9 cellular contexts compared by ENCODE assay signal in genomic region chr4:4260185-4260751, GRCh38. TPM values are rescaled to one million over a fixed set of nuclear protein-coding genes. Genes with fewer than 3 reads are reported as not detected.
A peak's percentile ranks its signal among the peaks of the same experiment; 100 is the strongest.
DNase-seq lines count a peak whose midpoint lies in the region; ATAC-seq, FAIRE-seq and TF ChIP-seq lines count a peak whose summit lies in the region.
"Had no signal": no experiment of that assay in that cellular context is flagged by ENCODE, and none has a peak within 500 bp of the region (broad histone marks: within the 10 kb centered on the region; RNA-seq: fewer than 3 reads in every experiment).

No MANE protein-coding gene starts in this region.

- RAD21 ChIA-PET in GM12878 (lab: Charles Lee; ENCODE audit: unreplicated experiment) = interaction anchor here (1.0 to 1.2 kb wide), 3 partner anchors 9 to 75 kb away, joined by 3 to 4 read pairs (median 3); partner anchors contain the start of gene TMEM128

- no peak for FAIRE-seq in GM12878 (lab: Jason Lieb, UNC)

- H3K4me1 Mint-ChIP-seq in Caco-2 (ENCODE audit: low read depth, unreplicated experiment) = peaks cover 6% of the 10 kb centered on the region

- BruUV-seq in Caco-2 (replicated peaks; lab: Mats Ljungman, UMichigan) = no TSS peak
- BruUV-seq in GM12878 (replicated peaks; lab: Mats Ljungman, UMichigan) = no TSS peak

- peaks cover 15% of the 10 kb centered on the region for H3K4me1 ChIP-seq in Caco-2
- H3K4me1 ChIP-seq in GM12878 (ENCODE audit: control insufficient read depth, insufficient read depth, low read length) = no peaks in the 10 kb centered on the region
- H3K4me1 ChIP-seq in lung (ENCODE audit: control insufficient read depth in 2 of 2, insufficient read depth in 2 of 2, low read length in 2 of 2) = no peaks in the 10 kb centered on the region

- TF ChIP-seq EP300 in GM12878 (IDR thresholded peaks at IDR 0.05; ENCODE audit: borderline replicate concordance in 1 of 2, control insufficient read depth in 1 of 2, low read depth in 2 of 2, low read length in 2 of 2) = no peak

- H3K36me3 Mint-ChIP-seq in Caco-2 (ENCODE audit: insufficient read depth, unreplicated experiment) = no peaks in the 10 kb centered on the region

- no peaks in the 10 kb centered on the region for H4K20me1 ChIP-seq in GM12878 (ENCODE audit: control insufficient read depth, insufficient read depth)

- no peak overlapping the region for H3K4me3 ChIP-seq in Caco-2 (ENCODE audit: low read depth, low read length)
- H3K4me3 ChIP-seq in GM12878 = no peak overlapping the region
- no peak overlapping the region for H3K4me3 ChIP-seq in lung
- H3K4me3 ChIP-seq in WERI-Rb-1 (ENCODE audit: low read depth, low read length) = no peak overlapping the region

- no peaks in the 10 kb centered on the region for H3K27me3 ChIP-seq in Caco-2 (replicated peaks; ENCODE audit: control insufficient read depth, insufficient read depth, low read length)
- no peaks in the 10 kb centered on the region for H3K27me3 ChIP-seq in GM12878 (replicated peaks in 1 of 2; ENCODE audit: control insufficient read depth in 2 of 2, insufficient read depth in 2 of 2, low read length in 1 of 2)
- no peaks in the 10 kb centered on the region for H3K27me3 ChIP-seq in lung (ENCODE audit: control insufficient read depth, insufficient read depth)
- H3K27me3 ChIP-seq in WERI-Rb-1 (ENCODE audit: insufficient read depth, low read depth, severe bottlenecking) = no peaks in the 10 kb centered on the region

- SMC1A ChIA-PET in GM12878 (lab: Charles Lee; ENCODE audit: uncharacterized antibody, unreplicated experiment) = interaction anchor here (0.6 to 2.0 kb wide), 4 partner anchors 9 to 213 kb away, joined by 3 to 8 read pairs (median 4); partner anchors contain the start of gene TMEM128

- H2AFZ ChIP-seq in GM12878 (ENCODE audit: control insufficient read depth, low read depth, low read length) = no peak overlapping the region

- CTCF ChIA-PET in Caco-2 (lab: Charles Lee) = interaction anchor here (1.0 to 1.4 kb wide), 3 partner anchors 10 to 171 kb away, joined by 4 to 7 read pairs (median 6); no protein-coding TSS in a partner anchor
- CTCF ChIA-PET in GM12878 (lab: Yijun Ruan, JAX) = interaction anchor here (0.7 to 2.5 kb wide), 15 partner anchors 8 to 224 kb away, joined by 3 to 14 read pairs (median 4); no protein-coding TSS in a partner anchor

- H3K36me3 ChIP-seq in Caco-2 (ENCODE audit: control insufficient read depth, insufficient read depth, low read length) (no peaks in the 10 kb centered on the region), GM12878 (ENCODE audit: control insufficient read depth in 2 of 2, insufficient read depth in 2 of 2, low read length in 1 of 2) (no peaks in the 10 kb centered on the region), lung (ENCODE audit: control insufficient read depth in 2 of 2, insufficient read depth in 2 of 2, low read length in 2 of 2) (no peaks in the 10 kb centered on the region), WERI-Rb-1 (no peaks in the 10 kb centered on the region)

- no peak overlapping the region for H3K9ac ChIP-seq in GM12878 (ENCODE audit: control insufficient read depth, insufficient read depth, low read length)

- H3K4me2 ChIP-seq in GM12878 (ENCODE audit: control insufficient read depth, insufficient read depth) = no peak overlapping the region

- no peaks in the 10 kb centered on the region for H3K9me3 ChIP-seq in Caco-2
- no peaks in the 10 kb centered on the region for H3K9me3 ChIP-seq in GM12878 (replicated peaks; ENCODE audit: control insufficient read depth, insufficient read depth, low read length)
- H3K9me3 ChIP-seq in lung (ENCODE audit: control insufficient read depth in 2 of 2, insufficient read depth in 1 of 2, low read length in 1 of 2) = no peaks in the 10 kb centered on the region
- no peaks in the 10 kb centered on the region for H3K9me3 ChIP-seq in WERI-Rb-1 (ENCODE audit: severe bottlenecking)

- H3K9me3 Mint-ChIP-seq in Caco-2 (ENCODE audit: unreplicated experiment) = no peaks in the 10 kb centered on the region
- H3K9me3 Mint-ChIP-seq: T-helper 1 cell treated with Interleukin-12 subunit alpha and Interleukin-12 subunit beta and Interleukin-4 antibody, amounts not matched to agents 30 μg/mL and 1 μg/mL, for 36 hours had no signal

- 49% methylated on average over 5 of the region's 6 CpGs for WGBS in GM12878 (ENCODE audit: insufficient coverage, insufficient replicate concordance, low lambda C conversion rate, missing lambda C conversion rate)
- WGBS in lung, 2 donors = 73% methylated on average over 6 of the region's 6 CpGs

- no peaks in the 10 kb centered on the region for H3K79me2 ChIP-seq in GM12878 (ENCODE audit: control insufficient read depth, insufficient read depth, low read length)

- H3K4me3 Mint-ChIP-seq in Caco-2 (ENCODE audit: unreplicated experiment) = no peak overlapping the region
- H3K4me3 Mint-ChIP-seq: T-helper 1 cell treated with Interleukin-12 subunit alpha and Interleukin-12 subunit beta and Interleukin-4 antibody, amounts not matched to agents 30 μg/mL and 1 μg/mL, for 36 hours had no signal

- ATAC-seq in GM12878 (peak; percentile 95), lung (ENCODE audit: insufficient read depth, low FRiP score) (no peak), HG03457 (IDR thresholded peaks at IDR 0.05; ENCODE audit: unreplicated experiment) (no peak)

- POLR2A ChIA-PET in Caco-2 (lab: Charles Lee) = no interaction called here
- POLR2A ChIA-PET in GM12878 (lab: Charles Lee) = interaction anchor here (0.6 kb wide), 1 partner anchor 78 kb away, joined by 3 read pairs; no protein-coding TSS in a partner anchor

- no peak for TF ChIP-seq POLR2A in GM12878 (IDR thresholded peaks at IDR 0.05; ENCODE audit: low read depth, low read length)

- DNase-seq in Caco-2 = peak in 1 of 2 experiments; percentile 14
- DNase-seq in GM20000 (ENCODE audit: low spot score) = peak; percentile 36
- DNase-seq in NCI-H1694 (lab: John Stamatoyannopoulos, UW) = peak; percentile 43
- DNase-seq in GM12878 (ENCODE audit: low read depth, low spot score) = no peak
- DNase-seq in lung (ENCODE audit: low spot score) = no peak
- DNase-seq in WERI-Rb-1 = no peak
- no peak for DNase-seq in activated CD4-positive, alpha-beta T cell treated with anti-CD3 and anti-CD28 coated beads, Interleukin-2, amount 50 U/mL, for 1 hour

- H3K27ac Mint-ChIP-seq in Caco-2 (ENCODE audit: unreplicated experiment) = peak overlapping the region; percentile 32
- H3K27ac Mint-ChIP-seq: T-helper 1 cell treated with Interleukin-12 subunit alpha and Interleukin-12 subunit beta and Interleukin-4 antibody, amounts not matched to agents 30 μg/mL and 1 μg/mL, for 36 hours had no signal

- TF ChIP-seq CTCF in Caco-2 (IDR thresholded peaks at IDR 0.05; ENCODE audit: insufficient read depth in 1 of 2, low read depth in 1 of 2, low read length in 1 of 2, severe bottlenecking in 1 of 2, unreplicated experiment in 1 of 2) = peak in 1 of 2 experiments; percentile 32
- TF ChIP-seq CTCF in GM20000 (IDR thresholded peaks at IDR 0.05; ENCODE audit: extremely low read depth, missing control alignments) = no peak
- TF ChIP-seq CTCF in GM12878 (IDR thresholded peaks at IDR 0.05 in 2 of 3, conservative IDR thresholded peaks at IDR 0.05 in 1 of 3; ENCODE audit: control insufficient read depth in 2 of 3, extremely low read depth in 1 of 3, insufficient read depth in 1 of 3, low read depth in 3 of 3, low read length in 3 of 3) = peak; percentile 34 to 51 (median 47); a peak in 5 of 6 replicates
- TF ChIP-seq CTCF in lung (IDR thresholded peaks at IDR 0.05; ENCODE audit: control extremely low read depth, extremely low read depth) = peak; percentile 35
- TF ChIP-seq CTCF in WERI-Rb-1 (IDR thresholded peaks at IDR 0.05; ENCODE audit: low read depth, low read length) = no peak

- TF ChIP-seq RAD21 in GM12878 (IDR thresholded peaks at IDR 0.05; ENCODE audit: insufficient read depth, low read depth, low read length) = peak; percentile 37

- no peaks in the 10 kb centered on the region for H3K27me3 Mint-ChIP-seq in Caco-2 (ENCODE audit: insufficient read depth, unreplicated experiment)

- in situ Hi-C loops in GM12878 (cut with MboI) = no loop called here

- intact Hi-C loops in Caco-2 (cut with micrococcal nuclease; ENCODE audit: unreplicated experiment) = no loop called here
- intact Hi-C loops in GM12878 (cut with micrococcal nuclease; ENCODE audit: unreplicated experiment) = loop anchor here (2.0 kb wide), 1 partner anchor 75 kb away; no protein-coding TSS in a partner anchor

- H3K27ac ChIP-seq in GM12878 (ENCODE audit: control insufficient read depth, insufficient read depth) (no peak overlapping the region), lung (ENCODE audit: low read depth in 1 of 2, low read length in 1 of 2) (no peak overlapping the region), WERI-Rb-1 (no peak overlapping the region)

RNA-seq across cellular contexts. Expression of gene TMEM128, which starts 12.2 kb away (rescaled TPM):
- total RNA-seq in Caco-2 (2022) (14.4 and 19.0 TPM in 2 replicates), GM12878 (2014; rRNA removed) (19.5 and 25.5 TPM in 2 replicates), GM12878 (2014; rRNA removed; fragmentation: Illumina TruSeq; extraction: Trizol) (16.4 and 17.0 TPM in 2 replicates), GM12878 (2021) (16.1 and 16.9 TPM in 2 replicates), lung (10 to 100 TPM; 28.2 to 31.3 TPM)
- total RNA-seq in GM12878 (2013; cell fraction: nucleolus; rRNA removed) = 13.8 and 16.6 TPM in 2 replicates
- 12.8 TPM for polyA plus RNA-seq in GM12878 (2011; ENCODE audit: low read depth)
- polyA plus RNA-seq in GM12878 (2011; rRNA removed) (44.2 and 56.7 TPM in 2 replicates), GM12878 (2014; fragmentation: Illumina TruSeq; extraction: Trizol) (15.5 and 15.6 TPM in 2 replicates), GM12878 (2014; fragmentation: Nextera tagmentation; extraction: Ambion mirVana) (10 to 100 TPM in 1 of 2 experiments, 1 to 10 TPM in 1; 9.3 to 18.2 TPM), GM12878 (2014; rRNA removed) (22.7 and 28.0 TPM in 2 replicates), GM12878 (2016; fragmentation: Nextera tagmentation; extraction: Ambion mirVana) (10 to 100 TPM; 29.0 to 31.8 TPM), lung (10 to 100 TPM; 27.5 to 30.1 TPM)
- 24.4 and 26.6 TPM in 2 replicates for polyA plus RNA-seq in GM12878 (2011; cell fraction: cytosol; rRNA removed)
- 13.9 and 14.3 TPM in 2 replicates for polyA plus RNA-seq in GM12878 (2011; cell fraction: nucleus; rRNA removed)
- polyA plus RNA-seq in GM12878 (2012) = 18.9 and 20.8 TPM in 2 replicates
- 18.6 and 19.0 TPM in 2 replicates for polyA minus RNA-seq in GM12878 (2011; rRNA and poly(A)+ RNA removed)
- 4.0 TPM in 2 replicates for polyA minus RNA-seq in GM12878 (2011; cell fraction: cytosol; rRNA and poly(A)+ RNA removed)
- 3.3 and 4.5 TPM in 2 replicates for polyA minus RNA-seq in GM12878 (2011; cell fraction: nucleus; rRNA and poly(A)+ RNA removed)

RNA-seq across cellular contexts. Expression of gene LYAR, which starts 29.7 kb away (rescaled TPM):
- total RNA-seq in Caco-2 (2022) (27.3 and 29.8 TPM in 2 replicates), GM12878 (2014; rRNA removed) (38.2 and 44.5 TPM in 2 replicates), GM12878 (2014; rRNA removed; fragmentation: Illumina TruSeq; extraction: Trizol) (75.1 and 85.4 TPM in 2 replicates), GM12878 (2021) (36.5 and 38.6 TPM in 2 replicates), lung (10 to 100 TPM in 1 of 2 donors, 1 to 10 TPM in 1; 9.3 to 11.8 TPM)
- 8.1 and 9.9 TPM in 2 replicates for total RNA-seq in GM12878 (2013; cell fraction: nucleolus; rRNA removed)
- polyA plus RNA-seq in GM12878 (2011; ENCODE audit: low read depth) = 14.9 TPM
- polyA plus RNA-seq in GM12878 (2011; rRNA removed) (18.6 and 25.3 TPM in 2 replicates), GM12878 (2014; fragmentation: Illumina TruSeq; extraction: Trizol) (81.8 and 82.0 TPM in 2 replicates), GM12878 (2014; fragmentation: Nextera tagmentation; extraction: Ambion mirVana) (10 to 100 TPM; 18.3 to 27.2 TPM), GM12878 (2014; rRNA removed) (37.0 and 42.1 TPM in 2 replicates), GM12878 (2016; fragmentation: Nextera tagmentation; extraction: Ambion mirVana) (10 to 100 TPM; 55.6 to 64.4 TPM), lung (10 to 100 TPM; 17.0 to 19.5 TPM)
- polyA plus RNA-seq in GM12878 (2011; cell fraction: cytosol; rRNA removed) = 6.5 and 7.0 TPM in 2 replicates
- polyA plus RNA-seq in GM12878 (2011; cell fraction: nucleus; rRNA removed) = 7.0 and 9.8 TPM in 2 replicates
- polyA plus RNA-seq in GM12878 (2012) = 24.8 and 25.9 TPM in 2 replicates
- polyA minus RNA-seq in GM12878 (2011; rRNA and poly(A)+ RNA removed) = 1.9 and 3.7 TPM in 2 replicates
- 4.7 and 5.1 TPM in 2 replicates for polyA minus RNA-seq in GM12878 (2011; cell fraction: cytosol; rRNA and poly(A)+ RNA removed)
- 2.7 and 5.4 TPM in 2 replicates for polyA minus RNA-seq in GM12878 (2011; cell fraction: nucleus; rRNA and poly(A)+ RNA removed)

RNA-seq across cellular contexts. Expression of gene ZBTB49, which starts 29.8 kb away (rescaled TPM):
- total RNA-seq in Caco-2 (2022) = 3.5 and 7.2 TPM in 2 replicates
- 16.3 and 20.3 TPM in 2 replicates for total RNA-seq in GM12878 (2013; cell fraction: nucleolus; rRNA removed)
- total RNA-seq in GM12878 (2014; rRNA removed) = 3.9 and 4.2 TPM in 2 replicates
- total RNA-seq in GM12878 (2014; rRNA removed; fragmentation: Illumina TruSeq; extraction: Trizol) = 3.2 and 4.4 TPM in 2 replicates
- 3.0 and 4.4 TPM in 2 replicates for total RNA-seq in GM12878 (2021)
- polyA plus RNA-seq in GM12878 (2011; ENCODE audit: low read depth) = 4.2 TPM
- polyA plus RNA-seq in GM12878 (2011; rRNA removed) = 4.3 and 4.5 TPM in 2 replicates
- 3.4 and 3.6 TPM in 2 replicates for polyA plus RNA-seq in GM12878 (2011; cell fraction: cytosol; rRNA removed)
- polyA plus RNA-seq in GM12878 (2011; cell fraction: nucleus; rRNA removed) = 6.4 and 7.0 TPM in 2 replicates
- 2.5 and 2.6 TPM in 2 replicates for polyA plus RNA-seq in GM12878 (2012)
- polyA plus RNA-seq in GM12878 (2014; fragmentation: Illumina TruSeq; extraction: Trizol) = 4.8 and 5.5 TPM in 2 replicates
- under 1 TPM; 0.37 TPM for polyA plus RNA-seq in GM12878 (2014; fragmentation: Nextera tagmentation; extraction: Ambion mirVana)
- 3.0 and 4.5 TPM in 2 replicates for polyA plus RNA-seq in GM12878 (2014; rRNA removed)
- 1 to 10 TPM; 3.8 to 4.0 TPM for polyA plus RNA-seq in GM12878 (2016; fragmentation: Nextera tagmentation; extraction: Ambion mirVana)
- polyA minus RNA-seq in GM12878 (2011; rRNA and poly(A)+ RNA removed) = 5.6 and 5.9 TPM in 2 replicates
- polyA minus RNA-seq in GM12878 (2011; cell fraction: cytosol; rRNA and poly(A)+ RNA removed) = 2.0 and 3.0 TPM in 2 replicates
- 6.3 and 6.8 TPM in 2 replicates for polyA minus RNA-seq in GM12878 (2011; cell fraction: nucleus; rRNA and poly(A)+ RNA removed)
- total RNA-seq in lung = 1 to 10 TPM; 4.8 to 9.0 TPM
- 1 to 10 TPM; 1.8 to 3.5 TPM for polyA plus RNA-seq in lung

RNA-seq across cellular contexts. Expression of gene OTOP1, which starts 33.5 kb away (rescaled TPM):
- total RNA-seq in Caco-2 (2022) = not detected in 2 replicates
- total RNA-seq in GM12878 (2013; cell fraction: nucleolus; rRNA removed) = not detected in 2 replicates
- not detected in 2 replicates for total RNA-seq in GM12878 (2014; rRNA removed)
- total RNA-seq in GM12878 (2014; rRNA removed; fragmentation: Illumina TruSeq; extraction: Trizol) = not detected in 2 replicates
- not detected in 2 replicates for total RNA-seq in GM12878 (2021)
- polyA plus RNA-seq in GM12878 (2011; ENCODE audit: low read depth) = not detected
- polyA plus RNA-seq in GM12878 (2011; rRNA removed) = not detected in 2 replicates
- not detected in 2 replicates for polyA plus RNA-seq in GM12878 (2011; cell fraction: cytosol; rRNA removed)
- not detected in 2 replicates for polyA plus RNA-seq in GM12878 (2011; cell fraction: nucleus; rRNA removed)
- polyA plus RNA-seq in GM12878 (2012) = not detected in 2 replicates
- polyA plus RNA-seq in GM12878 (2014; fragmentation: Illumina TruSeq; extraction: Trizol) = not detected in 2 replicates
- polyA plus RNA-seq in GM12878 (2014; fragmentation: Nextera tagmentation; extraction: Ambion mirVana) = not detected
- polyA plus RNA-seq in GM12878 (2014; rRNA removed) = not detected in 2 replicates
- polyA plus RNA-seq in GM12878 (2016; fragmentation: Nextera tagmentation; extraction: Ambion mirVana) = not detected
- polyA minus RNA-seq in GM12878 (2011; rRNA and poly(A)+ RNA removed) = not detected in 2 replicates
- not detected in 2 replicates for polyA minus RNA-seq in GM12878 (2011; cell fraction: cytosol; rRNA and poly(A)+ RNA removed)
- not detected in 2 replicates for polyA minus RNA-seq in GM12878 (2011; cell fraction: nucleus; rRNA and poly(A)+ RNA removed)
- total RNA-seq in lung = not detected
- polyA plus RNA-seq in lung = not detected

Comparison
In these comparisons a context has a peak if more than half of its experiments do, and no peak if none do; other contexts are left out.
1. DNase-seq: peak in GM20000 (single experiment) and NCI-H1694 (single experiment); none in GM12878 (single experiment), lung (single experiment), WERI-Rb-1 (single experiment) and activated CD4-positive, alpha-beta T cell treated with anti-CD3 and anti-CD28 coated beads, Interleukin-2, amount 50 U/mL, for 1 hour (single experiment).
2. CTCF ChIP-seq: peak in GM12878 (3 of 3) and lung (single experiment); none in GM20000 (single experiment) and WERI-Rb-1 (single experiment).